ENCODE assay signal across 17 cellular contexts in the genomic region with DNA sequence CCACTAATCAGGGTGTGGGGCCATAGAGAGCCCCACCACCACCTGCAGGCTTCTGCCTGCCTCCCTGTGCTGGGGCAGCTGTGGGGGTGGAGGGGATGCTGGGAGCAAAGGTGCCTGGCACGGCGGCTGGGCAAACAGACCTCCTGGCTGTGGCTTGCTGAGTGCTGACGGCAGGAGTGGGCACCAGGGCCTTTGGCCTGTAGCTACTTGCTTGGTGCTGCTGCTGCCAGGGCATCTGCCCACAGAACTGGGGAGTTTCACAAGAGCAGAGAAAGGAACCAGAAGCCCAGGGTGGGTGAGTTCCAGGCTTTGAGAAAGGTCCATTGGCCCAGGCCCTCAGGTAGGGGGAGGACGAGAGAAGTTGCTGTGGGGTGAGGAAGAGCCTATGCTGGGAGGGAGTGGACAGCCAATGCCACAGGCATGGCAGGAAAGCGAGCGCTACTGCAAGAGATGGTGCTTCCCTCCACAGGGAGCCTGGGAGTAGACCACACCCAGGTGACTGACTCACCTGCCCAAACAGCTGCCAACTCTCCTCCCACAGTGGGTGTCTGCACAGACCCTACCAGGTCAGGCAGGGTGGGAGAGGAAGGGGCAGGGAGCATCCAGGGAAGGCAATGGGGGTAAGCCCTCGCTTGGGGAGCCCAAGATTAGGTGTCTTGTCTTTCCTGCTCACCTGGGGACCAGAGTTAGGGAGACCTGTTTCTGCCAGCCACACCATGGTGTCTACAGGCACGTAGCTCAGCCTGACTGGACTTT. TPM values are rescaled to one million over a fixed set of nuclear protein-coding genes. Genes with fewer than 3 reads are reported as not detected.
DNase-seq lines count a peak whose midpoint lies in the region; ATAC-seq, FAIRE-seq and TF ChIP-seq lines count a peak whose summit lies in the region.
"Had no signal": no experiment of that assay in that cellular context is flagged by ENCODE, and none has a peak within 500 bp of the region (broad histone marks: within the 10 kb centered on the region; RNA-seq: fewer than 3 reads in every experiment).

No MANE protein-coding gene starts in this region.

- H3K36me3 Mint-ChIP-seq in activated naive CD4-positive, alpha-beta T cell treated with anti-CD3 and anti-CD28 coated beads, Interleukin-2, amount 50 U/mL, for 72 hours = peaks cover 41 to 61% of the 10 kb centered on the region in 2 donors
- peaks cover 76% of the 10 kb centered on the region for H3K36me3 Mint-ChIP-seq in activated T-helper 1 cell treated with anti-CD3 and anti-CD28 coated beads, Interleukin-12 subunit alpha, Interleukin-12 subunit beta, Interleukin-2, Interleukin-4 antibody, amounts not matched to agents 30 ng/mL and 10 ng/mL and 1 ng/mL, durations not matched to agents 14 hours and 24 hours and 36 hours (ENCODE audit: low read depth)
- H3K36me3 Mint-ChIP-seq: memory B cell had no signal

- FAIRE-seq in keratinocyte (lab: Jason Lieb, UNC) = peak; percentile 95
- FAIRE-seq: GM12892 had no signal

- no peak overlapping the region for H3K4me3 Mint-ChIP-seq in activated T-helper 1 cell treated with anti-CD3 and anti-CD28 coated beads, Interleukin-12 subunit alpha, Interleukin-12 subunit beta, Interleukin-2, Interleukin-4 antibody, amounts not matched to agents 30 ng/mL and 10 ng/mL and 1 ng/mL, durations not matched to agents 14 hours and 24 hours and 36 hours
- H3K4me3 Mint-ChIP-seq: memory B cell, neural crest cell had no signal

- no peak overlapping the region for H3K9ac ChIP-seq in keratinocyte (ENCODE audit: control insufficient read depth, extremely low read depth, insufficient read depth, low read length)

- no peak for ATAC-seq in activated naive CD4-positive, alpha-beta T cell treated with anti-CD3 and anti-CD28 coated beads, Interleukin-2, amount 50 U/mL, for 72 hours
- peak; percentile 20 for ATAC-seq in upper lobe of right lung
- ATAC-seq in HG02840 (IDR thresholded peaks at IDR 0.05; ENCODE audit: low FRiP score, unreplicated experiment) = no peak
- ATAC-seq in HG03108 (IDR thresholded peaks at IDR 0.05; ENCODE audit: unreplicated experiment) = no peak

- H3K4me3 ChIP-seq in keratinocyte (ENCODE audit: control insufficient read depth in 2 of 3, extremely low read depth in 1 of 3, insufficient read depth in 2 of 3, low read depth in 1 of 3, low read length in 3 of 3) (no peak overlapping the region), upper lobe of right lung (no peak overlapping the region)
- H3K4me3 ChIP-seq: colonic mucosa, thoracic aorta had no signal

- dilution Hi-C loops in keratinocyte (cut with MboI; ENCODE audit: extremely low pct_ligation_motif_present, low sequenced_read_pairs) = no loop called here

- H3K36me3 ChIP-seq in keratinocyte (ENCODE audit: control insufficient read depth in 2 of 2, extremely low read depth in 1 of 2, insufficient read depth in 2 of 2, low read length in 2 of 2) (peaks cover 35 to 62% of the 10 kb centered on the region in 2 experiments), upper lobe of right lung (peaks cover 6% of the 10 kb centered on the region)
- H3K36me3 ChIP-seq: colonic mucosa, thoracic aorta had no signal

- H3K27me3 Mint-ChIP-seq in activated T-helper 1 cell treated with anti-CD3 and anti-CD28 coated beads, Interleukin-12 subunit alpha, Interleukin-12 subunit beta, Interleukin-2, Interleukin-4 antibody, amounts not matched to agents 30 ng/mL and 10 ng/mL and 1 ng/mL, durations not matched to agents 14 hours and 24 hours and 36 hours (ENCODE audit: insufficient read depth) = no peaks in the 10 kb centered on the region
- H3K27me3 Mint-ChIP-seq: memory B cell had no signal

- H3K27ac ChIP-seq in keratinocyte (ENCODE audit: control insufficient read depth, insufficient read depth, low read length) (peak overlapping the region; percentile 25), upper lobe of right lung (no peak overlapping the region)
- H3K27ac ChIP-seq: colonic mucosa, thoracic aorta had no signal

- H3K27me3 ChIP-seq in keratinocyte (ENCODE audit: control insufficient read depth, extremely low read depth, insufficient read depth, low read length) (no peaks in the 10 kb centered on the region), upper lobe of right lung (no peaks in the 10 kb centered on the region)
- H3K27me3 ChIP-seq: colonic mucosa had no signal

- H3K9me3 ChIP-seq in keratinocyte (ENCODE audit: control insufficient read depth, low read depth, low read length) (no peaks in the 10 kb centered on the region), upper lobe of right lung (no peaks in the 10 kb centered on the region)
- H3K9me3 ChIP-seq: colonic mucosa, thoracic aorta had no signal

- H3K4me2 ChIP-seq in keratinocyte (ENCODE audit: control insufficient read depth, extremely low read depth, insufficient read depth, low read depth, low read length) = peak overlapping the region; percentile 65

- H2AFZ ChIP-seq in keratinocyte (ENCODE audit: control insufficient read depth, low read length) = no peak overlapping the region

- DNase-seq in activated naive CD4-positive, alpha-beta T cell treated with anti-CD3 and anti-CD28 coated beads, Interleukin-2, amount 50 U/mL, for 72 hours (ENCODE audit: low spot score in 2 of 2) = peak in 1 of 2 donors; percentile 54
- no peak for DNase-seq in activated naive CD4-positive, alpha-beta T cell (lab: John Stamatoyannopoulos, UW)
- DNase-seq in activated T-helper 1 cell treated with anti-CD3 and anti-CD28 coated beads, Interleukin-12 subunit alpha, Interleukin-12 subunit beta, Interleukin-2, Interleukin-4 antibody, amounts not matched to agents 30 ng/mL and 10 ng/mL and 1 ng/mL, durations not matched to agents 14 hours and 24 hours and 36 hours (ENCODE audit: low spot score) = no peak
- DNase-seq in keratinocyte (ENCODE audit: low read depth, low spot score) (no peak), upper lobe of right lung (no peak), hippocampal formation (lab: John Stamatoyannopoulos, UW) (no peak)
- DNase-seq: activated CD4-positive, alpha-beta T cell treated with anti-CD3 and anti-CD28 coated beads, Interleukin-2, amount 50 U/mL, for 1 hour; colonic mucosa; GDM1; NCI-H1694; stimulated activated CD4-positive, alpha-beta T cell treated with anti-CD3 and anti-CD28 coated beads, Interleukin-1b, Interleukin-23, amount 100 ng/mL, for 48 hours had no signal

- H3K79me2 ChIP-seq in keratinocyte (ENCODE audit: control insufficient read depth, insufficient read depth, low read length) = peaks cover 2% of the 10 kb centered on the region

- no peaks in the 10 kb centered on the region for H4K20me1 ChIP-seq in keratinocyte (ENCODE audit: control insufficient read depth, extremely low read depth, insufficient read depth, low read length)

- no peaks in the 10 kb centered on the region for H3K9me3 Mint-ChIP-seq in activated naive CD4-positive, alpha-beta T cell treated with anti-CD3 and anti-CD28 coated beads, Interleukin-2, amount 50 U/mL, for 72 hours
- H3K9me3 Mint-ChIP-seq in activated T-helper 1 cell treated with anti-CD3 and anti-CD28 coated beads, Interleukin-12 subunit alpha, Interleukin-12 subunit beta, Interleukin-2, Interleukin-4 antibody, amounts not matched to agents 30 ng/mL and 10 ng/mL and 1 ng/mL, durations not matched to agents 14 hours and 24 hours and 36 hours = no peaks in the 10 kb centered on the region
- H3K9me3 Mint-ChIP-seq: memory B cell, neural crest cell had no signal

- intact Hi-C loops in activated T-helper 1 cell treated with anti-CD3 and anti-CD28 coated beads, Interleukin-12 subunit alpha, Interleukin-12 subunit beta, Interleukin-2, Interleukin-4 antibody, amounts not matched to agents 30 ng/mL and 10 ng/mL and 1 ng/mL, durations not matched to agents 14 hours and 24 hours and 36 hours (cut with micrococcal nuclease) = no loop called here
- intact Hi-C loops in upper lobe of right lung (cut with DNase I) = no loop called here

- H3K9me1 ChIP-seq in keratinocyte (ENCODE audit: control insufficient read depth, extremely low read depth, insufficient read depth, low read length) = peaks cover 10% of the 10 kb centered on the region

- peak in 1 of 3 experiments; percentile 2 for TF ChIP-seq CTCF in keratinocyte (optimal IDR thresholded peaks at IDR 0.05 in 1 of 3, IDR thresholded peaks at IDR 0.05 in 1 of 3, conservative IDR thresholded peaks at IDR 0.05 in 1 of 3; ENCODE audit: extremely low read depth in 1 of 3, insufficient read depth in 2 of 3, low read length in 3 of 3)
- TF ChIP-seq CTCF in upper lobe of right lung (IDR thresholded peaks at IDR 0.05) = no peak

- H3K4me1 Mint-ChIP-seq in activated T-helper 1 cell treated with anti-CD3 and anti-CD28 coated beads, Interleukin-12 subunit alpha, Interleukin-12 subunit beta, Interleukin-2, Interleukin-4 antibody, amounts not matched to agents 30 ng/mL and 10 ng/mL and 1 ng/mL, durations not matched to agents 14 hours and 24 hours and 36 hours (ENCODE audit: low read depth) = peaks cover 54% of the 10 kb centered on the region
- H3K4me1 Mint-ChIP-seq: neural crest cell had no signal

- H3K4me1 ChIP-seq in keratinocyte (ENCODE audit: control insufficient read depth, extremely low read depth, insufficient read depth, low read length) (peaks cover 33% of the 10 kb centered on the region), upper lobe of right lung (no peaks in the 10 kb centered on the region)
- H3K4me1 ChIP-seq: colonic mucosa had no signal

- H3K27ac Mint-ChIP-seq in activated naive CD4-positive, alpha-beta T cell treated with anti-CD3 and anti-CD28 coated beads, Interleukin-2, amount 50 U/mL, for 72 hours = peak overlapping the region; percentile 98 to 99
- H3K27ac Mint-ChIP-seq in activated T-helper 1 cell treated with anti-CD3 and anti-CD28 coated beads, Interleukin-12 subunit alpha, Interleukin-12 subunit beta, Interleukin-2, Interleukin-4 antibody, amounts not matched to agents 30 ng/mL and 10 ng/mL and 1 ng/mL, durations not matched to agents 14 hours and 24 hours and 36 hours = peak overlapping the region; percentile 98
- H3K27ac Mint-ChIP-seq: memory B cell had no signal

RNA-seq across cellular contexts. Expression of gene HDAC7, which starts 39.0 kb away (rescaled TPM):
- total RNA-seq in activated naive CD4-positive, alpha-beta T cell treated with anti-CD3 and anti-CD28 coated beads, Interleukin-2, amount 50 U/mL, for 72 hours = 100 to 1,000 TPM; 285 to 334 TPM
- 453 and 466 TPM in 2 replicates for total RNA-seq in activated T-helper 1 cell treated with anti-CD3 and anti-CD28 coated beads, Interleukin-12 subunit alpha, Interleukin-12 subunit beta, Interleukin-2, Interleukin-4 antibody, amounts not matched to agents 30 ng/mL and 10 ng/mL and 1 ng/mL, durations not matched to agents 14 hours and 24 hours and 36 hours
- 15.8 to 32.4 TPM (median 17.0 TPM) in 3 replicates for polyA plus RNA-seq in keratinocyte
- polyA plus RNA-seq in keratinocyte (2011; ENCODE audit: low read depth) = 27.9 TPM
- 13.0 and 21.8 TPM in 2 replicates for polyA plus RNA-seq in keratinocyte (2011; cell fraction: cytosol; rRNA removed)
- 67.6 and 79.0 TPM in 2 replicates for polyA plus RNA-seq in keratinocyte (2011; cell fraction: nucleus; rRNA removed)
- 24.3 and 37.1 TPM in 2 replicates for polyA plus RNA-seq in keratinocyte (2012; ENCODE audit: low replicate concordance)
- polyA minus RNA-seq in keratinocyte = 13.7 to 55.7 TPM (median 18.8 TPM) in 3 replicates
- 32.6 TPM for polyA minus RNA-seq in keratinocyte (2011; cell fraction: cytosol; rRNA and poly(A)+ RNA removed)
- 23.3 and 24.6 TPM in 2 replicates for polyA minus RNA-seq in keratinocyte (2011; cell fraction: nucleus; rRNA and poly(A)+ RNA removed)
- 135 TPM for total RNA-seq in upper lobe of right lung

RNA-seq across cellular contexts. Expression of gene VDR, which starts 46.1 kb away (rescaled TPM):
- 100 to 1,000 TPM in 1 of 2 donors, 10 to 100 TPM in 1; 92.4 to 133 TPM for total RNA-seq in activated naive CD4-positive, alpha-beta T cell treated with anti-CD3 and anti-CD28 coated beads, Interleukin-2, amount 50 U/mL, for 72 hours
- total RNA-seq in activated T-helper 1 cell treated with anti-CD3 and anti-CD28 coated beads, Interleukin-12 subunit alpha, Interleukin-12 subunit beta, Interleukin-2, Interleukin-4 antibody, amounts not matched to agents 30 ng/mL and 10 ng/mL and 1 ng/mL, durations not matched to agents 14 hours and 24 hours and 36 hours = 305 and 318 TPM in 2 replicates
- 29.0 to 94.7 TPM (median 43.3 TPM) in 3 replicates for polyA plus RNA-seq in keratinocyte
- 10.2 TPM for polyA plus RNA-seq in keratinocyte (2011; ENCODE audit: low read depth)
- 46.2 and 48.7 TPM in 2 replicates for polyA plus RNA-seq in keratinocyte (2011; cell fraction: cytosol; rRNA removed)
- polyA plus RNA-seq in keratinocyte (2011; cell fraction: nucleus; rRNA removed) = 69.6 and 86.5 TPM in 2 replicates
- 19.7 and 55.7 TPM in 2 replicates for polyA plus RNA-seq in keratinocyte (2012; ENCODE audit: low replicate concordance)
- 39.0 to 158 TPM (median 72.7 TPM) in 3 replicates for polyA minus RNA-seq in keratinocyte
- 38.6 TPM for polyA minus RNA-seq in keratinocyte (2011; cell fraction: cytosol; rRNA and poly(A)+ RNA removed)
- 39.1 and 52.8 TPM in 2 replicates for polyA minus RNA-seq in keratinocyte (2011; cell fraction: nucleus; rRNA and poly(A)+ RNA removed)
- 28.7 TPM for total RNA-seq in upper lobe of right lung
- total RNA-seq: neural crest cell had no signal
